In the genomic region with DNA sequence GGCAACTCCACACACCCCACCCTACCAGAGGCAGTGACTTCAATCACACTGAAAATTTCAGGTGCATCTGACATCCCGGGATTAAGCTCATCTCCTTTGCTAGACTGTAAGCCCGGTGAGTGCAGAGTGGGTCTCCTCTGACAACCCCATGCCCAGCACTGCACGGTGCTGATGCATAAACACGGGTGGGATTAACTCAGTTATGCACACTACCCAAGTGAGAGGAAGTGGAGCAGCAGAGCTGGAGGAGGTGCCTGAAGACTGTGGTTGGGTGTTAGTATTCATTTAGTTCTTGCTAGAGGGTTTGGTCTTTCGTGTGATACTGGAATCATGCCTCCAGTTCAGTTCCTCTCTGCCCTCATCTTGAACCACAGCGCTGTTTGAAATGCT, we compare ENCODE assay signal across 8 cellular contexts. TPM values are rescaled to one million over a fixed set of nuclear protein-coding genes. Genes with fewer than 3 reads are reported as not detected.
DNase-seq lines count a peak whose midpoint lies in the region; ATAC-seq and TF ChIP-seq lines count a peak whose summit lies in the region.

No MANE protein-coding gene starts in this region.

- ATAC-seq in GM19023 (IDR thresholded peaks at IDR 0.05; ENCODE audit: unreplicated experiment) (peak; percentile 43), heart right ventricle (peak in 6 of 8 donors; percentile 14 to 40 (median 27))

- peak overlapping the region; percentile 65 for H3K4me3 ChIP-seq in ACC112 (ENCODE audit: low read depth, low read length)
- H3K4me3 ChIP-seq in heart right ventricle, result peak overlapping the region in 5 of 10 donors; percentile 31 to 52 (median 41)
- no peak overlapping the region for H3K4me3 ChIP-seq in H7 (ENCODE audit: insufficient read depth, low read depth, low read length)

- H2AFZ ChIP-seq in ACC112 (ENCODE audit: low read length, unreplicated experiment), result no peak overlapping the region

- no peaks in the 10 kb centered on the region for H3K79me2 ChIP-seq in ACC112 (ENCODE audit: control insufficient read depth, insufficient read depth, low read length, unreplicated experiment)

- H3K4me3 Mint-ChIP-seq in activated CD4-positive, alpha-beta memory T cell treated with anti-CD3 and anti-CD28 coated beads, Interleukin-2, amount 10 ng/mL, durations not matched to agents 7 days and 5 days, result peak overlapping the region; percentile 82

- CTCF ChIA-PET in activated CD4-positive, alpha-beta memory T cell treated with anti-CD3 and anti-CD28 coated beads, Interleukin-2, amount 10 ng/mL, durations not matched to agents 7 days and 5 days (lab: Charles Lee), result interaction anchor here (0.6 to 4.9 kb wide), 30 partner anchors 15 to 412 kb away, joined by 3 to 76 read pairs (median 6); partner anchors contain the start of genes CHKB, HDAC10, KLHDC7B and LMF2

- H3K27me3 ChIP-seq in ACC112 (ENCODE audit: insufficient read depth, low read length) (no peaks in the 10 kb centered on the region), heart right ventricle (peaks cover 0 to 6% (median 0%) of the 10 kb centered on the region in 7 donors), H7 (ENCODE audit: control insufficient read depth, insufficient read depth, low read length) (peaks cover 8% of the 10 kb centered on the region)

- peak overlapping the region; percentile 99 for H3K27ac Mint-ChIP-seq in activated CD4-positive, alpha-beta memory T cell treated with anti-CD3 and anti-CD28 coated beads, Interleukin-2, amount 10 ng/mL, durations not matched to agents 7 days and 5 days

- TF ChIP-seq CTCF in heart right ventricle (IDR thresholded peaks at IDR 0.05), result no peak

- H3K9me3 ChIP-seq in heart right ventricle, result no peaks in the 10 kb centered on the region

- intact Hi-C loops in heart right ventricle (cut with DNase I), result loop anchor here in 5 of 10 donors (2.0 to 5.0 kb wide), 5 partner anchors 39 to 379 kb away; partner anchors contain the start of genes CPT1B (in 3 of the 5), SCO2 (in 2 of the 5), TYMP (in 2 of the 5) and CHKB (in 1 of the 5)

- H3K36me3 ChIP-seq in ACC112 (ENCODE audit: insufficient read depth, low read length) (no peaks in the 10 kb centered on the region), heart right ventricle (peaks cover 0 to 18% (median 0%) of the 10 kb centered on the region in 9 donors), H7 (replicated peaks; ENCODE audit: control insufficient read depth, insufficient read depth, low read length) (no peaks in the 10 kb centered on the region)

- peaks cover 41% of the 10 kb centered on the region for H3K4me1 Mint-ChIP-seq in activated CD4-positive, alpha-beta memory T cell treated with anti-CD3 and anti-CD28 coated beads, Interleukin-2, amount 10 ng/mL, durations not matched to agents 7 days and 5 days

- H3K9me3 Mint-ChIP-seq in activated CD4-positive, alpha-beta memory T cell treated with anti-CD3 and anti-CD28 coated beads, Interleukin-2, amount 10 ng/mL, durations not matched to agents 7 days and 5 days, result no peaks in the 10 kb centered on the region

- H3K27me3 Mint-ChIP-seq in activated CD4-positive, alpha-beta memory T cell treated with anti-CD3 and anti-CD28 coated beads, Interleukin-2, amount 10 ng/mL, durations not matched to agents 7 days and 5 days, result no peaks in the 10 kb centered on the region

- H3K36me3 Mint-ChIP-seq in activated CD4-positive, alpha-beta memory T cell treated with anti-CD3 and anti-CD28 coated beads, Interleukin-2, amount 10 ng/mL, durations not matched to agents 7 days and 5 days (ENCODE audit: low read depth), result peaks cover 9% of the 10 kb centered on the region

- POLR2A ChIA-PET in activated CD4-positive, alpha-beta memory T cell treated with anti-CD3 and anti-CD28 coated beads, Interleukin-2, amount 10 ng/mL, durations not matched to agents 7 days and 5 days (lab: Charles Lee), result interaction anchor here (0.5 to 5.5 kb wide), 30 partner anchors 8 to 431 kb away, joined by 3 to 117 read pairs (median 9); partner anchors contain the start of genes CHKB, HDAC10, KLHDC7B and LMF2

- DNase-seq in LHCN-M2 (ENCODE audit: low read depth) (peak; percentile 16), heart right ventricle (no peak), H7 (no peak), kidney glomerular epithelial cell (lab: John Stamatoyannopoulos, UW) (no peak)
- DNase-seq in activated CD4-positive, alpha-beta memory T cell treated with anti-CD3 and anti-CD28 coated beads, Interleukin-2, amount 10 ng/mL, durations not matched to agents 7 days and 5 days, result peak; percentile 74
- DNase-seq in stimulated activated CD8-positive, alpha-beta memory T cell treated with anti-CD3 and anti-CD28 coated beads, Interleukin-4, amount 100 ng/mL, for 48 hours, result peak; percentile 71

- H3K27ac ChIP-seq in ACC112 (ENCODE audit: low read depth, low read length) (no peak overlapping the region), heart right ventricle (peak overlapping the region in 8 of 10 donors; percentile 23 to 84 (median 62))

- 21 to 33% methylated on average over 6 of the region's 6 CpGs for WGBS in heart right ventricle, 2 donors

- H3K4me1 ChIP-seq in ACC112 (ENCODE audit: control insufficient read depth, insufficient read depth, low read length, unreplicated experiment) (peaks cover 14% of the 10 kb centered on the region), heart right ventricle (peaks cover 2 to 41% (median 32%) of the 10 kb centered on the region in 9 donors)

RNA-seq across cellular contexts. Expression of gene ARSA, which starts 6.5 kb away (rescaled TPM):
- total RNA-seq in LHCN-M2 (2014; rRNA removed) (33.9 and 40.4 TPM in 2 replicates), heart right ventricle (10 to 100 TPM; 19.6 to 33.3 (median 26.0) TPM)
- polyA plus RNA-seq in LHCN-M2 (2012), result 25.3 TPM
- 10 to 100 TPM; 63.1 to 65.0 TPM for total RNA-seq in activated CD4-positive, alpha-beta memory T cell treated with anti-CD3 and anti-CD28 coated beads, Interleukin-2, amount 10 ng/mL, durations not matched to agents 7 days and 5 days
- polyA plus RNA-seq in heart right ventricle, result 10 to 100 TPM; 17.5 to 62.3 TPM
- total RNA-seq in H7 (2014; rRNA removed; shearing (Covaris generic)), result 9.5 and 11.3 TPM in 2 replicates

RNA-seq across cellular contexts. Expression of gene MAPK8IP2, which starts 20.9 kb away (rescaled TPM):
- total RNA-seq in LHCN-M2 (2014; rRNA removed), result 0.13 and 0.17 TPM in 2 replicates
- polyA plus RNA-seq in LHCN-M2 (2012), result 0.19 TPM
- total RNA-seq in activated CD4-positive, alpha-beta memory T cell treated with anti-CD3 and anti-CD28 coated beads, Interleukin-2, amount 10 ng/mL, durations not matched to agents 7 days and 5 days, result under 1 TPM; 0.15 to 0.18 TPM
- total RNA-seq in heart right ventricle, result under 1 TPM; 0.08 to 0.52 (median 0.27) TPM
- polyA plus RNA-seq in heart right ventricle, result under 1 TPM; 0.22 to 0.49 TPM
- total RNA-seq in H7 (2014; rRNA removed; shearing (Covaris generic)), result 1.7 and 3.4 TPM in 2 replicates

RNA-seq across cellular contexts. Expression of gene CHKB, which starts 38.8 kb away (rescaled TPM):
- total RNA-seq in LHCN-M2 (2014; rRNA removed) (44.9 and 53.0 TPM in 2 replicates), heart right ventricle (10 to 100 TPM; 31.7 to 60.1 (median 39.9) TPM)
- 28.9 TPM for polyA plus RNA-seq in LHCN-M2 (2012)
- total RNA-seq in activated CD4-positive, alpha-beta memory T cell treated with anti-CD3 and anti-CD28 coated beads, Interleukin-2, amount 10 ng/mL, durations not matched to agents 7 days and 5 days, result 100 to 1,000 TPM; 101 to 111 TPM
- 100 to 1,000 TPM in 1 of 2 donors, 10 to 100 TPM in 1; 27.1 to 251 TPM for polyA plus RNA-seq in heart right ventricle
- total RNA-seq in H7 (2014; rRNA removed; shearing (Covaris generic)), result 42.1 and 54.5 TPM in 2 replicates

RNA-seq across cellular contexts. Expression of gene CPT1B, which starts 43.3 kb away (rescaled TPM):
- 9.0 and 9.4 TPM in 2 replicates for total RNA-seq in LHCN-M2 (2014; rRNA removed)
- 2.0 TPM for polyA plus RNA-seq in LHCN-M2 (2012)
- total RNA-seq in activated CD4-positive, alpha-beta memory T cell treated with anti-CD3 and anti-CD28 coated beads, Interleukin-2, amount 10 ng/mL, durations not matched to agents 7 days and 5 days, result 10 to 100 TPM; 60.8 to 60.9 TPM
- total RNA-seq in heart right ventricle, result 100 to 1,000 TPM; 135 to 487 (median 415) TPM
- polyA plus RNA-seq in heart right ventricle, result 100 to 1,000 TPM in 1 of 2 donors, 10 to 100 TPM in 1; 61.2 to 351 TPM
- total RNA-seq in H7 (2014; rRNA removed; shearing (Covaris generic)), result 24.0 and 27.6 TPM in 2 replicates

RNA-seq across cellular contexts. Expression of gene SHANK3, which starts 51.1 kb away (rescaled TPM):
- 0.58 and 0.75 TPM in 2 replicates for total RNA-seq in LHCN-M2 (2014; rRNA removed)
- polyA plus RNA-seq in LHCN-M2 (2012), result 1.3 TPM
- total RNA-seq in activated CD4-positive, alpha-beta memory T cell treated with anti-CD3 and anti-CD28 coated beads, Interleukin-2, amount 10 ng/mL, durations not matched to agents 7 days and 5 days, result under 1 TPM in 1 of 2 experiments, not detected in 1; 0.08 TPM
- total RNA-seq in heart right ventricle, result 10 to 100 TPM; 19.9 to 36.9 (median 24.7) TPM
- polyA plus RNA-seq in heart right ventricle, result 10 to 100 TPM; 14.3 to 59.8 TPM
- 1.8 and 2.1 TPM in 2 replicates for total RNA-seq in H7 (2014; rRNA removed; shearing (Covaris generic))

Comparison
In these comparisons a context has a peak if more than half of its experiments do, and no peak if none do; other contexts are left out.
1. DNase-seq: peak in LHCN-M2 (single experiment), activated CD4-positive, alpha-beta memory T cell treated with anti-CD3 and anti-CD28 coated beads, Interleukin-2, amount 10 ng/mL, durations not matched to agents 7 days and 5 days (single experiment) and stimulated activated CD8-positive, alpha-beta memory T cell treated with anti-CD3 and anti-CD28 coated beads, Interleukin-4, amount 100 ng/mL, for 48 hours (single experiment); none in heart right ventricle (0 of 2), H7 (single experiment) and kidney glomerular epithelial cell (single experiment).